ENCODE assay signal across 30 cellular contexts in the genomic region with DNA sequence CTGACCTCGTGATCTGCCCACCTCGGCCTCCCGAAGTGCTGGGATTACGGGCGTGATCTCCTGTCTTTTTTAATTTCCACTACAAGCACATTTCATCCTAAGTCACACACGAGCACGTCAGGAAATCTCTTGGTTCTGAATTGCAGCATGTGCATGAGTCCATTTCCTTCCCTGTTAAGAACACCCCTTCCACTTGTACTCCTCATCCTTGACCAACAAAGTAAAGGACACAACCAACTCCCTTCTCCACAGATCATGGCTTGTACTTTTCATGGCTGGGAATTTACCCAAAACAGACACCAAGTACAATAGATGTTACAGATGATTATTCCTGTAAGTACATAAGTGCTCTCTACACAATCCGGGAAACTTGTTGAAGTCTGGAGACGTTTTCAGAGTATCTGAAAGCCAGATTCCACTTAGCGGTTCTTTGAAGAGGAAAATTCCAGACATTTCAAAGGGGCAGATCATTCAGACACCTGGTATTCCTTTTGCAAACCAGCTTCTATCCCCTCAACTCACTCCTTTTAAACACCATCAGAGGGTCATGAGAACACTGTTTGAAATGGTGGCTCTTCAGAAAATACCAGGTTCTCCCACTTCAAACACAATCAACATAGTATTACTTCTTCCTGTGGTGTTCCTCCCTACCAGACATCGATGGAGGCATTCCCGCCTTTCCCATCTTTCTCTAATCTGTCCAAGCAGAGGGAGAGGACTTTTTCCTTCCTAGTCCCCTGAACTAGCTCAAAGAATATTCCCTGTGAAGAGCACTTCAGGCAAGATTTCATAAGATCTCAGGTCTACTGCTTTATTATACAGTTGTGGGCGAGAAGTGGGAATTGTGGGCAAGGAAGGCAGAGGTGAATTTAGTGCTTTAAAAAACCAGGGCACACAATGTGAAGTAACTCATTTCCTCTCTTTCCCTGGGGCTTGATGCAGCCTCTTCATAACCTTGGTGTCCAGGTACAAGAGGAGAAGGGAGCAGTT.
DNase-seq lines count a peak whose midpoint lies in the region; ATAC-seq and TF ChIP-seq lines count a peak whose summit lies in the region.
"Had no signal": no experiment of that assay in that cellular context is flagged by ENCODE, and none has a peak within 500 bp of the region (broad histone marks: within the 10 kb centered on the region; RNA-seq: fewer than 3 reads in every experiment).

No MANE protein-coding gene starts in this region.

- no peak for TF ChIP-seq POLR2A in upper lobe of left lung (IDR thresholded peaks at IDR 0.05)

- no peak for TF ChIP-seq CTCF in upper lobe of left lung (IDR thresholded peaks at IDR 0.05)

- H3K27ac ChIP-seq in mesendoderm (ENCODE audit: low read depth, low read length) (no peak overlapping the region), upper lobe of left lung (peak overlapping the region in 2 of 4 donors; percentile 39 to 45)
- H3K27ac ChIP-seq: cardiac muscle cell, colonic mucosa, epithelial cell of prostate, prostate gland, transverse colon had no signal

- no peak overlapping the region for H3K4ac ChIP-seq in mesendoderm (ENCODE audit: low read depth, low read length)

- H3K4me3 Mint-ChIP-seq in activated T-cell treated with anti-CD3 and anti-CD28 coated beads, Interleukin-2, amount 50 U/mL, for 24 hours = no peak overlapping the region
- no peak overlapping the region for H3K4me3 Mint-ChIP-seq in stimulated activated naive B cell treated with anti-CD40 and anti-IgM and Interleukin-4, amounts not matched to agents 10 μg/mL and 1 μg/mL and 100 μg/mL, for 72 hours
- H3K4me3 Mint-ChIP-seq: activated CD8-positive, alpha-beta T cell treated with anti-CD3 and anti-CD28 coated beads, Interleukin-2, amount 10 ng/mL, durations not matched to agents 7 days and 5 days; CD14-positive monocyte; GM23338; HFFc6; immature natural killer cell; naive thymus-derived CD8-positive, alpha-beta T cell had no signal

- no peaks in the 10 kb centered on the region for H3K79me1 ChIP-seq in mesendoderm (ENCODE audit: low read length)

- H3K4me1 ChIP-seq in mesendoderm (ENCODE audit: control insufficient read depth, low read depth, low read length) = no peaks in the 10 kb centered on the region
- peaks cover 0 to 8% (median 0%) of the 10 kb centered on the region in 4 donors for H3K4me1 ChIP-seq in upper lobe of left lung
- H3K4me1 ChIP-seq: colonic mucosa, prostate gland, transverse colon had no signal

- no peaks in the 10 kb centered on the region for H3K79me2 ChIP-seq in mesendoderm (ENCODE audit: control insufficient read depth, insufficient read depth, low read length)

- no peak overlapping the region for H2BK120ac ChIP-seq in mesendoderm (ENCODE audit: low read depth, low read length)

- no peak overlapping the region for H3K9ac ChIP-seq in mesendoderm (ENCODE audit: low read length)

- H3K27ac Mint-ChIP-seq in activated T-cell treated with anti-CD3 and anti-CD28 coated beads, Interleukin-2, amount 50 U/mL, for 24 hours = no peak overlapping the region
- H3K27ac Mint-ChIP-seq in stimulated activated naive B cell treated with anti-CD40 and anti-IgM and Interleukin-4, amounts not matched to agents 10 μg/mL and 1 μg/mL and 100 μg/mL, for 72 hours = no peak overlapping the region
- H3K27ac Mint-ChIP-seq: activated CD8-positive, alpha-beta T cell treated with anti-CD3 and anti-CD28 coated beads, Interleukin-2, amount 10 ng/mL, durations not matched to agents 7 days and 5 days; activated naive CD4-positive, alpha-beta T cell treated with anti-CD3 and anti-CD28 coated beads, Interleukin-2, amount 50 U/mL, for 72 hours; CD14-positive monocyte; GM23338; HFFc6; immature natural killer cell; naive thymus-derived CD8-positive, alpha-beta T cell had no signal

- H3K18ac ChIP-seq in mesendoderm (ENCODE audit: low read length) = no peak overlapping the region

- ATAC-seq in upper lobe of left lung (ENCODE audit: low FRiP score in 2 of 2) (peak; percentile 26 to 68), HG02642 (IDR thresholded peaks at IDR 0.05; ENCODE audit: poor library complexity, unreplicated experiment) (no peak)
- ATAC-seq in stimulated activated naive B cell treated with anti-CD40 and anti-IgM and Interleukin-4, amounts not matched to agents 10 μg/mL and 1 μg/mL and 100 μg/mL, for 72 hours (replicated peaks) = no peak
- ATAC-seq: activated CD8-positive, alpha-beta T cell treated with anti-CD3 and anti-CD28 coated beads, Interleukin-2, amount 10 ng/mL, durations not matched to agents 7 days and 5 days; activated naive CD4-positive, alpha-beta T cell treated with anti-CD3 and anti-CD28 coated beads, Interleukin-2, amount 50 U/mL, for 72 hours; GM23338; naive thymus-derived CD8-positive, alpha-beta T cell; sciatic nerve had no signal

- DNase-seq in NCI-H2107 treated with DMSO at 0.1 percent for 48 hours (lab: John Stamatoyannopoulos, UW; ENCODE audit: unreplicated experiment) (peak; percentile 52), NCI-H2107 (lab: John Stamatoyannopoulos, UW) (no peak), astrocyte of the hippocampus (ENCODE audit: low read depth, low spot score) (peak; percentile 66), mesendoderm (peak; percentile 45), upper lobe of left lung (no peak)
- no peak for DNase-seq in activated T-cell treated with anti-CD3 and anti-CD28 coated beads, Interleukin-2, amount 50 U/mL, for 24 hours
- DNase-seq in stimulated activated naive B cell treated with anti-CD40 and anti-IgM and Interleukin-4, amounts not matched to agents 10 μg/mL and 1 μg/mL and 100 μg/mL, for 72 hours = no peak
- DNase-seq: activated CD4-positive, alpha-beta T cell treated with anti-CD3 and anti-CD28 coated beads for 4 hours; activated CD8-positive, alpha-beta T cell treated with anti-CD3 and anti-CD28 coated beads, Interleukin-2, amount 10 ng/mL, durations not matched to agents 7 days and 5 days; Calu3; colonic mucosa; effector CD8-positive, alpha-beta T cell; HFFc6; immature natural killer cell; naive thymus-derived CD8-positive, alpha-beta T cell; NCI-H226; NCI-H774; occipital lobe; SIG-M5; stimulated activated CD4-positive, alpha-beta T cell treated with anti-CD3 and anti-CD28 coated beads, Interleukin-4, amount 100 ng/mL, for 24 hours; T-helper 9 cell; transverse colon had no signal

- no peak overlapping the region for H3K23ac ChIP-seq in mesendoderm (ENCODE audit: low read length)

- no peak overlapping the region for H3K56ac ChIP-seq in mesendoderm (ENCODE audit: low read length)

- H4K5ac ChIP-seq in mesendoderm (ENCODE audit: low read length) = no peak overlapping the region

- H3K36me3 ChIP-seq in mesendoderm (ENCODE audit: control insufficient read depth, insufficient read depth, low read length) (no peaks in the 10 kb centered on the region), upper lobe of left lung (no peaks in the 10 kb centered on the region)
- H3K36me3 ChIP-seq: cardiac muscle cell, colonic mucosa, prostate gland, transverse colon had no signal

- H4K8ac ChIP-seq in mesendoderm (ENCODE audit: low read depth, low read length) = no peak overlapping the region

- H2AK5ac ChIP-seq in mesendoderm (ENCODE audit: low read length) = no peak overlapping the region

- H2BK5ac ChIP-seq in mesendoderm (ENCODE audit: low read length) = no peak overlapping the region

- H3K4me1 Mint-ChIP-seq in activated T-cell treated with anti-CD3 and anti-CD28 coated beads, Interleukin-2, amount 50 U/mL, for 24 hours (ENCODE audit: low read depth) = peaks cover 4% of the 10 kb centered on the region
- peaks cover 2 to 28% of the 10 kb centered on the region in 2 donors for H3K4me1 Mint-ChIP-seq in stimulated activated naive B cell treated with anti-CD40 and anti-IgM and Interleukin-4, amounts not matched to agents 10 μg/mL and 1 μg/mL and 100 μg/mL, for 72 hours
- H3K4me1 Mint-ChIP-seq: CD14-positive monocyte; immature natural killer cell; naive thymus-derived CD8-positive, alpha-beta T cell had no signal

- no peaks in the 10 kb centered on the region for H3K36me3 Mint-ChIP-seq in activated T-cell treated with anti-CD3 and anti-CD28 coated beads, Interleukin-2, amount 50 U/mL, for 24 hours (ENCODE audit: low read depth)
- no peaks in the 10 kb centered on the region for H3K36me3 Mint-ChIP-seq in stimulated activated naive B cell treated with anti-CD40 and anti-IgM and Interleukin-4, amounts not matched to agents 10 μg/mL and 1 μg/mL and 100 μg/mL, for 72 hours
- H3K36me3 Mint-ChIP-seq: activated naive CD4-positive, alpha-beta T cell treated with anti-CD3 and anti-CD28 coated beads, Interleukin-2, amount 50 U/mL, for 72 hours; CD14-positive monocyte; naive thymus-derived CD8-positive, alpha-beta T cell had no signal

- H3K9me3 ChIP-seq in upper lobe of left lung = no peaks in the 10 kb centered on the region
- H3K9me3 ChIP-seq: colonic mucosa, prostate gland, transverse colon had no signal

- H3K4me2 ChIP-seq in mesendoderm (ENCODE audit: low read length) = no peak overlapping the region
- H3K4me2 ChIP-seq: GM23338 had no signal

- H2BK15ac ChIP-seq in mesendoderm (replicated peaks; ENCODE audit: low read depth) = no peak overlapping the region

- H3K9me3 Mint-ChIP-seq in activated T-cell treated with anti-CD3 and anti-CD28 coated beads, Interleukin-2, amount 50 U/mL, for 24 hours = no peaks in the 10 kb centered on the region
- peaks cover 0 to 3% of the 10 kb centered on the region in 2 donors for H3K9me3 Mint-ChIP-seq in stimulated activated naive B cell treated with anti-CD40 and anti-IgM and Interleukin-4, amounts not matched to agents 10 μg/mL and 1 μg/mL and 100 μg/mL, for 72 hours
- H3K9me3 Mint-ChIP-seq: HFFc6, immature natural killer cell had no signal

- H3K27me3 Mint-ChIP-seq in activated T-cell treated with anti-CD3 and anti-CD28 coated beads, Interleukin-2, amount 50 U/mL, for 24 hours = peaks cover 25% of the 10 kb centered on the region
- peaks cover 10 to 11% of the 10 kb centered on the region in 2 donors for H3K27me3 Mint-ChIP-seq in stimulated activated naive B cell treated with anti-CD40 and anti-IgM and Interleukin-4, amounts not matched to agents 10 μg/mL and 1 μg/mL and 100 μg/mL, for 72 hours

- peak in 2 of 4 donors; percentile 29 to 63 for TF ChIP-seq EP300 in upper lobe of left lung (IDR thresholded peaks at IDR 0.05)

- WGBS in mesendoderm (ENCODE audit: extremely low coverage, insufficient coverage, low lambda C conversion rate) = no CpG with 5 or more reads among the region's 13 CpGs
- WGBS in upper lobe of left lung, 2 donors = 67 to 79% methylated on average over 13 of the region's 13 CpGs

- H3K27me3 ChIP-seq in mesendoderm (ENCODE audit: insufficient read depth, low read length, poor library complexity) (no peaks in the 10 kb centered on the region), upper lobe of left lung (no peaks in the 10 kb centered on the region)
- H3K27me3 ChIP-seq: cardiac muscle cell, colonic mucosa, transverse colon had no signal

- H3K4me3 ChIP-seq in mesendoderm (ENCODE audit: low read length) (no peak overlapping the region), upper lobe of left lung (no peak overlapping the region)
- H3K4me3 ChIP-seq: cardiac muscle cell, colonic mucosa, GM23338, prostate gland, transverse colon had no signal

Comparison
In these comparisons a context has a peak if more than half of its experiments do, and no peak if none do; other contexts are left out.
1. DNase-seq: peak in NCI-H2107 treated with DMSO at 0.1 percent for 48 hours (single experiment), astrocyte of the hippocampus (single experiment) and mesendoderm (single experiment); none in NCI-H2107 (single experiment), upper lobe of left lung (0 of 2), activated T-cell treated with anti-CD3 and anti-CD28 coated beads, Interleukin-2, amount 50 U/mL, for 24 hours (single experiment) and stimulated activated naive B cell treated with anti-CD40 and anti-IgM and Interleukin-4, amounts not matched to agents 10 μg/mL and 1 μg/mL and 100 μg/mL, for 72 hours (single experiment).
2. ATAC-seq: peak in upper lobe of left lung (2 of 2); none in HG02642 (single experiment) and stimulated activated naive B cell treated with anti-CD40 and anti-IgM and Interleukin-4, amounts not matched to agents 10 μg/mL and 1 μg/mL and 100 μg/mL, for 72 hours (0 of 2).